14 cellular contexts compared by ENCODE assay signal in the genomic region with DNA sequence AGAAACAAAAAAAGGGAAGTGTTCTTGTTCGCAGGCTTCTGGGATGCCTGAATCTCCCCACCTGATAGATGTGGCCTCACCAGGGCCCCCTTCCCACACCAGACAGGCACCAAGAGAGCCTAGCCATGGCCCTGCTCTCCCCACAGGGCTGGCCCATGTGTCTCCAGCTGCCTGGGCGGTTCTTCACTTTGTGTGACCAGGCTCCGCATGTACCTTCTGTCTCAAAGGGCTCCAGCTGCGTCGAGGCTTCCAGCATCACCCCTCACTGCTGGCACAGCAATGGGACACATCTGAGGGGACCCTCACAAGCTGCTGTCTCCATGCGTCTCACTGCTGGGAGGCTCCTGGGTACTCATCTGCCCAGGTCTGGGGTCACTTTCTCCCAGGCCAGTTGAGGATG.
"Had no signal": no experiment of that assay in that cellular context is flagged by ENCODE, and none has a peak within 500 bp of the region (broad histone marks: within the 10 kb centered on the region; RNA-seq: fewer than 3 reads in every experiment).

No MANE protein-coding gene starts in this region.

- H3K27ac ChIP-seq: right atrium auricular region, suprapubic skin had no signal

- H3K9me3 ChIP-seq: right atrium auricular region, suprapubic skin had no signal

- DNase-seq: activated B cell treated with CpG ODN at 0.5 μM for 24 hours; activated CD4-positive, alpha-beta memory T cell treated with anti-CD3 and anti-CD28 coated beads for 36 hours; activated CD4-positive, alpha-beta T cell treated with anti-CD3 and anti-CD28 coated beads for 4 hours; activated gamma-delta T cell treated with Interleukin-2 at 50 U/mL for 16 hours; activated T-cell treated with anti-CD3 and anti-CD28 coated beads, Interleukin-2, amount 50 U/mL, for 72 hours; foreskin fibroblast; left colon; occipital lobe; stimulated activated CD4-positive, alpha-beta T cell treated with anti-CD3 and anti-CD28 coated beads, Interleukin-2, amount 100 ng/mL, for 24 hours; trophoblast cell had no signal

- ATAC-seq: activated naive CD4-positive, alpha-beta T cell treated with anti-CD3 and anti-CD28 coated beads, Interleukin-2, amount 50 U/mL, for 72 hours; activated T-cell treated with anti-CD3 and anti-CD28 coated beads, Interleukin-2, amount 50 U/mL, for 72 hours; left colon had no signal

- H3K36me3 ChIP-seq: right atrium auricular region, suprapubic skin had no signal

- H3K4me1 ChIP-seq: right atrium auricular region, suprapubic skin had no signal

- H3K27me3 ChIP-seq: right atrium auricular region, suprapubic skin had no signal

- H3K4me3 ChIP-seq: lung, right atrium auricular region, suprapubic skin had no signal
